ENCODE assay signal across 12 cellular contexts in the genomic region with DNA sequence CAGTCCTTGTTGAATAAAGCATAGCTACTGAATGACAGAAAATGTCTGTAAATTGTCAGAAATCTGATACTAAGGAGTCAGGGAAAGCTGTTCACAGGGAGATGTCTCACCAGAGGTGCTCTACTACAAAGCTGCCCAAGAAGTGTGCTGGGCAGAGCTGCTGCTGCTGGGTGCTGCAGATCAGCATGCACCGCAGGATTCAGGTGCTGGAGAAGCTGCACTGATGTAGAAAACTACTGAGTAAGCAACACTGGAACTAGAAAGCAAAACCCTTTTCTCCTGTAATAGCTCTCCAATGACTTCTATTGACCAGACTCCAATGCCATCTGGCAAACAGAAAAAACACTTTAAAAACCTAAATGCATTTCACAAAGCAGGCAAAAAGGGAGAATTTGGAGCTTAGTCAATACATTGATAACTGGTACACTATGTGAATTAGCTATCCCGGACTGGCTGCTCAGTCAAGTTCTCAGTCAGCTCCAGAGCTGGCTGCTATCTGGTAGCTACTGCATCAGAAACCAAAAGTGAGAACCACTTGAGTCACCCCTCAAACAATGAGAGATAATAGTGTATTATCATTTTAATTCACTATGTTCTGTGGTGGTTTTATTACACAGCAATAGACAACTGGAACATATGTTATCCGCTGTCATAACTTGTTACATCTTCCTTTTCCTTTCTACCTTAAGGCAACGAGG.
"Had no signal": no experiment of that assay in that cellular context is flagged by ENCODE, and none has a peak within 500 bp of the region (broad histone marks: within the 10 kb centered on the region; RNA-seq: fewer than 3 reads in every experiment).

No MANE protein-coding gene starts in this region.

- ATAC-seq: body of pancreas; left colon; naive thymus-derived CD4-positive, alpha-beta T cell had no signal

- H3K27ac Mint-ChIP-seq: activated naive CD4-positive, alpha-beta T cell treated with anti-CD3 and anti-CD28 coated beads, Interleukin-2, amount 50 U/mL, for 24 hours; naive thymus-derived CD4-positive, alpha-beta T cell had no signal

- H3K27me3 Mint-ChIP-seq: activated naive CD4-positive, alpha-beta T cell treated with anti-CD3 and anti-CD28 coated beads, Interleukin-2, amount 50 U/mL, for 24 hours; naive thymus-derived CD4-positive, alpha-beta T cell had no signal

- H3K4me3 Mint-ChIP-seq: activated naive CD4-positive, alpha-beta T cell treated with anti-CD3 and anti-CD28 coated beads, Interleukin-2, amount 50 U/mL, for 24 hours; naive thymus-derived CD4-positive, alpha-beta T cell had no signal

- H3K4me1 Mint-ChIP-seq: activated naive CD4-positive, alpha-beta T cell treated with anti-CD3 and anti-CD28 coated beads, Interleukin-2, amount 50 U/mL, for 24 hours; naive thymus-derived CD4-positive, alpha-beta T cell had no signal

- DNase-seq: activated CD4-positive, alpha-beta T cell treated with anti-CD3 and anti-CD28 coated beads, Interleukin-2, amount 50 U/mL, for 1 hour; body of pancreas; central memory CD4-positive, alpha-beta T cell; effector CD4-positive, alpha-beta T cell; foreskin melanocyte; head of caudate nucleus; left colon; mammary epithelial cell; naive thymus-derived CD4-positive, alpha-beta T cell; thyroid gland; uterus had no signal

- H3K36me3 Mint-ChIP-seq: activated naive CD4-positive, alpha-beta T cell treated with anti-CD3 and anti-CD28 coated beads, Interleukin-2, amount 50 U/mL, for 24 hours; naive thymus-derived CD4-positive, alpha-beta T cell had no signal
